In the genomic region with DNA sequence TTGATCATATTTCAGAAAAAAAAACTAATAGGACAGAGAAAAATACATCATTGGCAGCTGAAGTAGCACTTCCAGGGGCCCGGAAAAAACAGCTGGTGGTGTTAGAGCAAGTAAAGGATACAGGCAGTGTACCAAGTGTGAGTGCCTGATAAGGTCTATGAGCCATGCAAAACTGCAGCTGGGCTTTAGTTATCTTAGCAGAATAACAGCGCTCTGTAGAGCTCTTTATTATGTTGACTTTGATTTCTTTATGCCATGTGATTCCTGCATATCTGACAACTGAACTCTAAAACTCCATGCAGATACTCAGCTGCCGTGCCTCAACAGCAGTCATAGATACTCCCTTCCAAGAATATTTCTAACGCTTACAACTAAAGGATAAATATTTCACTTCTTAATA, we compare ENCODE assay signal across 27 cellular contexts.
"Had no signal": no experiment of that assay in that cellular context is flagged by ENCODE, and none has a peak within 500 bp of the region (broad histone marks: within the 10 kb centered on the region; RNA-seq: fewer than 3 reads in every experiment).

No MANE protein-coding gene starts in this region.

- DNase-seq: hypothalamus; islet precursor cell; left ventricle myocardium superior; lower lobe of right lung; mammary epithelial cell; mesenchymal stem cell; naive B cell; natural killer cell; nephron progenitor cell; occipital lobe; retina; right cardiac atrium; spleen; stimulated activated CD4-positive, alpha-beta T cell treated with anti-CD3 and anti-CD28 coated beads, Interleukin-4, amount 100 ng/mL, for 24 hours; stimulated activated naive CD4-positive, alpha-beta T cell; upper lobe of left lung had no signal

- H3K27me3 ChIP-seq: neural progenitor cell, neutrophil, spleen, suprapubic skin, tibial nerve, upper lobe of left lung, vagina had no signal

- H3K27ac ChIP-seq: lower lobe of right lung, neural progenitor cell, neutrophil, parathyroid adenoma, skin epidermis, spleen, suprapubic skin, thoracic aorta, tibial nerve, upper lobe of left lung, vagina had no signal

- H3K4me1 ChIP-seq: lower lobe of right lung, neural progenitor cell, parathyroid adenoma, spleen, suprapubic skin, tibial nerve, upper lobe of left lung, vagina had no signal

- H3K36me3 ChIP-seq: lower lobe of right lung, neural progenitor cell, neutrophil, spleen, suprapubic skin, thoracic aorta, tibial nerve, upper lobe of left lung, vagina had no signal

- H3K9me3 ChIP-seq: lower lobe of right lung, neutrophil, spleen, suprapubic skin, thoracic aorta, tibial nerve, upper lobe of left lung, vagina had no signal

- H3K4me3 ChIP-seq: lower lobe of right lung, neural progenitor cell, skin epidermis, spleen, suprapubic skin, thoracic aorta, tibial nerve, upper lobe of left lung, vagina had no signal

- ATAC-seq: left lobe of liver; left ventricle myocardium superior; lower lobe of right lung; natural killer cell; right cardiac atrium; sciatic nerve; stimulated activated effector memory CD8-positive, alpha-beta T cell treated with anti-CD3 and anti-CD28 coated beads, Interleukin-12 subunit alpha, Interleukin-12 subunit beta, amount 100 ng/mL, for 72 hours had no signal
